In the genomic region with DNA sequence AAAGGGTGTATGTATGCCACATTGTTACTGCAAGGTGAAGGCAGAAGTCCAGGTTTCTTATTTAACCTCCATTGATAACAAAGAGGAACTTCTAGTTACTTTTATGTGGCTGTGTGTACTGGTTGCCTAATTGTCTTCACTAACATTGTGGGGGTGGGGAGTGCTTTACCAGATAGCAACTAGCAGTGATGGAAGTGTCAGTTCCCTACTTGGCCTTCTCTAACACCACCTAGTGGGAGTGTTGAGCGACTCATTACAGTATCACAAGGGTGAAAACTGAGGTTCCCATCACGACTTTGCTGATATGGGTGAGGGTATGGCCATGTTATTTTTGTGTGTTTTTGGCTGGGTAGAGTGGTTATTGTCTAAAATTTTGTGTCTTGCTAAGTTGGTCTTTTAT, we compare ENCODE assay signal across 7 cellular contexts.
A peak's percentile ranks its signal among the peaks of the same experiment; 100 is the strongest.
DNase-seq lines count a peak whose midpoint lies in the region; ATAC-seq and TF ChIP-seq lines count a peak whose summit lies in the region.

No MANE protein-coding gene starts in this region.

- no peak overlapping the region for H3K27ac Mint-ChIP-seq in activated CD4-positive, alpha-beta T cell treated with anti-CD3 and anti-CD28 coated beads, Interleukin-2, amount 10 ng/mL, durations not matched to agents 24 days and 14 days

- peak; percentile 82 for TF ChIP-seq CTCF in epithelial cell of proximal tubule (conservative IDR thresholded peaks at IDR 0.05; ENCODE audit: low read depth, low read length)

- no peak overlapping the region for H3K4me3 ChIP-seq in epithelial cell of proximal tubule (ENCODE audit: low read depth, low read length)

- H3K9me3 Mint-ChIP-seq in activated CD4-positive, alpha-beta T cell treated with anti-CD3 and anti-CD28 coated beads, Interleukin-2, amount 10 ng/mL, durations not matched to agents 24 days and 14 days: no peaks in the 10 kb centered on the region

- no peaks in the 10 kb centered on the region for H3K4me1 Mint-ChIP-seq in activated CD4-positive, alpha-beta T cell treated with anti-CD3 and anti-CD28 coated beads, Interleukin-2, amount 10 ng/mL, durations not matched to agents 24 days and 14 days

- intact Hi-C loops in activated CD4-positive, alpha-beta T cell treated with anti-CD3 and anti-CD28 coated beads, Interleukin-2, amount 10 ng/mL, durations not matched to agents 24 days and 14 days (cut with micrococcal nuclease): no loop called here

- ATAC-seq in GM18861 (IDR thresholded peaks at IDR 0.05; ENCODE audit: unreplicated experiment) (peak; percentile 79), HG02840 (IDR thresholded peaks at IDR 0.05; ENCODE audit: low FRiP score, unreplicated experiment) (peak; percentile 77)

- no peaks in the 10 kb centered on the region for H3K36me3 Mint-ChIP-seq in activated CD4-positive, alpha-beta T cell treated with anti-CD3 and anti-CD28 coated beads, Interleukin-2, amount 10 ng/mL, durations not matched to agents 24 days and 14 days (ENCODE audit: low read depth)

- no peaks in the 10 kb centered on the region for H3K27me3 Mint-ChIP-seq in activated CD4-positive, alpha-beta T cell treated with anti-CD3 and anti-CD28 coated beads, Interleukin-2, amount 10 ng/mL, durations not matched to agents 24 days and 14 days

- DNase-seq in NCI-H446 treated with DMSO at 0.1 percent for 48 hours (lab: John Stamatoyannopoulos, UW) (peak; percentile 9), epithelial cell of proximal tubule (ENCODE audit: low read depth) (no peak), T1000 (lab: John Stamatoyannopoulos, UW) (no peak), T-helper 1 cell (no peak)
- DNase-seq in activated CD4-positive, alpha-beta T cell treated with anti-CD3 and anti-CD28 coated beads, Interleukin-2, amount 10 ng/mL, durations not matched to agents 24 days and 14 days: no peak

- no peak overlapping the region for H3K4me3 Mint-ChIP-seq in activated CD4-positive, alpha-beta T cell treated with anti-CD3 and anti-CD28 coated beads, Interleukin-2, amount 10 ng/mL, durations not matched to agents 24 days and 14 days
